13 cellular contexts compared by ENCODE assay signal in genomic region chr2:27799646-27800010, GRCh38. TPM values are rescaled to one million over a fixed set of nuclear protein-coding genes. Genes with fewer than 3 reads are reported as not detected.
A peak's percentile ranks its signal among the peaks of the same experiment; 100 is the strongest.
DNase-seq lines count a peak whose midpoint lies in the region; ATAC-seq and TF ChIP-seq lines count a peak whose summit lies in the region.
"Had no signal": no experiment of that assay in that cellular context is flagged by ENCODE, and none has a peak within 500 bp of the region (broad histone marks: within the 10 kb centered on the region; RNA-seq: fewer than 3 reads in every experiment).

No MANE protein-coding gene starts in this region.

- peak overlapping the region in 8 of 11 experiments; percentile 15 to 71 (median 54); a peak in 15 of 22 replicates for H3K27ac ChIP-seq in BLaER1 treated with 17β-estradiol and CSF1 and Interleukin-3, amounts not matched to agents 10 nM and 100 nM
- peak overlapping the region; percentile 65 to 98; a peak in 3 of 4 replicates for H3K27ac ChIP-seq in SK-N-SH (ENCODE audit: low read depth in 2 of 2, low read length in 1 of 2)
- H3K27ac ChIP-seq in gastrocnemius medialis = peak overlapping the region; percentile 83 to 94 (median 87)
- no peak overlapping the region for H3K27ac ChIP-seq in CD8-positive, alpha-beta T cell (ENCODE audit: low read depth, low read length)

- H3K36me3 Mint-ChIP-seq in CD8-positive, alpha-beta T cell = peaks cover 2% of the 10 kb centered on the region
- no peaks in the 10 kb centered on the region for H3K36me3 Mint-ChIP-seq in activated CD4-positive, alpha-beta T cell treated with anti-CD3 and anti-CD28 coated beads, Interleukin-2, amount 10 ng/mL, durations not matched to agents 7 days and 5 days (ENCODE audit: low read depth)
- H3K36me3 Mint-ChIP-seq: natural killer cell treated with Interleukin-12 subunit alpha and Interleukin-12 subunit beta and Interleukin-15 and Interleukin-18, amount 100 ng/mL, for 72 hours had no signal

- H3K27me3 Mint-ChIP-seq in CD8-positive, alpha-beta T cell (ENCODE audit: low read depth) = no peaks in the 10 kb centered on the region
- H3K27me3 Mint-ChIP-seq in activated CD4-positive, alpha-beta T cell treated with anti-CD3 and anti-CD28 coated beads, Interleukin-2, amount 10 ng/mL, durations not matched to agents 7 days and 5 days = no peaks in the 10 kb centered on the region
- H3K27me3 Mint-ChIP-seq: CD8-positive, alpha-beta memory T cell; natural killer cell treated with Interleukin-12 subunit alpha and Interleukin-12 subunit beta and Interleukin-15 and Interleukin-18, amount 100 ng/mL, for 72 hours had no signal

- no peak overlapping the region for H3K27ac Mint-ChIP-seq in CD8-positive, alpha-beta T cell
- H3K27ac Mint-ChIP-seq in activated CD4-positive, alpha-beta T cell treated with anti-CD3 and anti-CD28 coated beads, Interleukin-2, amount 10 ng/mL, durations not matched to agents 7 days and 5 days = no peak overlapping the region
- H3K27ac Mint-ChIP-seq: natural killer cell treated with Interleukin-12 subunit alpha and Interleukin-12 subunit beta and Interleukin-15 and Interleukin-18, amount 100 ng/mL, for 72 hours had no signal

- WGBS in SK-N-SH (ENCODE audit: low lambda C conversion rate) = 42% methylated on average over 3 of the region's 4 CpGs

- POLR2A ChIA-PET in SK-N-SH (lab: Yijun Ruan, JAX) = no interaction called here
- POLR2A ChIA-PET in CD8-positive, alpha-beta T cell (lab: Charles Lee) = no interaction called here
- POLR2A ChIA-PET in activated CD4-positive, alpha-beta T cell treated with anti-CD3 and anti-CD28 coated beads, Interleukin-2, amount 10 ng/mL, durations not matched to agents 7 days and 5 days (lab: Charles Lee) = no interaction called here

- H3K4me3 ChIP-seq in BLaER1 treated with 17β-estradiol and CSF1 and Interleukin-3, amounts not matched to agents 10 nM and 100 nM = no peak overlapping the region
- H3K4me3 ChIP-seq in SK-N-SH (ENCODE audit: low read depth in 2 of 2, low read length in 1 of 2) = 0 out of 4 replicates have a peak overlapping the region, but pooled peaks of 1 of the 2 experiments have one; percentile 0
- peak overlapping the region; percentile 16 for H3K4me3 ChIP-seq in fibroblast of the aortic adventitia (ENCODE audit: low read depth, low read length)
- H3K4me3 ChIP-seq in gastrocnemius medialis = no peak overlapping the region
- H3K4me3 ChIP-seq in CD8-positive, alpha-beta T cell (ENCODE audit: low read depth, low read length) = no peak overlapping the region

- no peak for TF ChIP-seq RAD21 in SK-N-SH (IDR thresholded peaks at IDR 0.05; ENCODE audit: low read length)

- no peaks in the 10 kb centered on the region for H3K9me3 Mint-ChIP-seq in CD8-positive, alpha-beta T cell
- H3K9me3 Mint-ChIP-seq in activated CD4-positive, alpha-beta T cell treated with anti-CD3 and anti-CD28 coated beads, Interleukin-2, amount 10 ng/mL, durations not matched to agents 7 days and 5 days = no peaks in the 10 kb centered on the region
- H3K9me3 Mint-ChIP-seq: CD8-positive, alpha-beta memory T cell; natural killer cell treated with Interleukin-12 subunit alpha and Interleukin-12 subunit beta and Interleukin-15 and Interleukin-18, amount 100 ng/mL, for 72 hours had no signal

- no peak for TF ChIP-seq EP300 in SK-N-SH (IDR thresholded peaks at IDR 0.05; ENCODE audit: borderline replicate concordance in 1 of 2, low read depth in 1 of 2, low read length in 1 of 2)

- no peak overlapping the region for H2AFZ ChIP-seq in SK-N-SH (ENCODE audit: low read depth)

- H3K79me2 ChIP-seq in SK-N-SH (ENCODE audit: insufficient read depth) = no peaks in the 10 kb centered on the region

- in situ Hi-C loops in gastrocnemius medialis (cut with MboI; ENCODE audit: low sequenced_read_pairs in 4 of 4) = no loop called here

- peaks cover 23 to 98% (median 74%) of the 10 kb centered on the region in 10 experiments for H3K4me1 ChIP-seq in BLaER1 treated with 17β-estradiol and CSF1 and Interleukin-3, amounts not matched to agents 10 nM and 100 nM
- peaks cover 0 to 49% of the 10 kb centered on the region in 2 experiments; a peak in 3 of 4 replicates for H3K4me1 ChIP-seq in SK-N-SH (ENCODE audit: control insufficient read depth in 1 of 2, insufficient read depth in 2 of 2, low read depth in 1 of 2, low read length in 1 of 2)
- H3K4me1 ChIP-seq in gastrocnemius medialis = peaks cover 63 to 79% of the 10 kb centered on the region in 2 donors
- H3K4me1 ChIP-seq in CD8-positive, alpha-beta T cell (ENCODE audit: insufficient read depth, low read length) = no peaks in the 10 kb centered on the region

- H3K9ac ChIP-seq in BLaER1 treated with 17β-estradiol and CSF1 and Interleukin-3, amounts not matched to agents 10 nM and 100 nM = no peak overlapping the region
- H3K9ac ChIP-seq in SK-N-SH = peak overlapping the region; percentile 71

- no peaks in the 10 kb centered on the region for H3K36me3 ChIP-seq in BLaER1 treated with 17β-estradiol and CSF1 and Interleukin-3, amounts not matched to agents 10 nM and 100 nM
- no peaks in the 10 kb centered on the region for H3K36me3 ChIP-seq in SK-N-SH (replicated peaks in 1 of 2; ENCODE audit: control insufficient read depth in 1 of 2, insufficient read depth in 2 of 2, low read length in 1 of 2)
- no peaks in the 10 kb centered on the region for H3K36me3 ChIP-seq in gastrocnemius medialis
- H3K36me3 ChIP-seq in CD8-positive, alpha-beta T cell (ENCODE audit: insufficient read depth, low read length) = no peaks in the 10 kb centered on the region

- TF ChIP-seq POLR2A in gastrocnemius medialis (IDR thresholded peaks at IDR 0.05) = no peak

- no peaks in the 10 kb centered on the region for H4K20me1 ChIP-seq in BLaER1 treated with 17β-estradiol and CSF1 and Interleukin-3, amounts not matched to agents 10 nM and 100 nM
- H4K20me1 ChIP-seq in SK-N-SH (ENCODE audit: insufficient read depth) = no peaks in the 10 kb centered on the region

- no peaks in the 10 kb centered on the region for H3K4me1 Mint-ChIP-seq in CD8-positive, alpha-beta T cell (ENCODE audit: low read depth)
- H3K4me1 Mint-ChIP-seq in activated CD4-positive, alpha-beta T cell treated with anti-CD3 and anti-CD28 coated beads, Interleukin-2, amount 10 ng/mL, durations not matched to agents 7 days and 5 days = no peaks in the 10 kb centered on the region
- H3K4me1 Mint-ChIP-seq: CD8-positive, alpha-beta memory T cell had no signal

- H3K9me2 ChIP-seq in SK-N-SH = no peaks in the 10 kb centered on the region

- H3K27me3 ChIP-seq in BLaER1 treated with 17β-estradiol and CSF1 and Interleukin-3, amounts not matched to agents 10 nM and 100 nM = no peaks in the 10 kb centered on the region
- H3K27me3 ChIP-seq in SK-N-SH (ENCODE audit: insufficient read depth) (no peaks in the 10 kb centered on the region), gastrocnemius medialis (no peaks in the 10 kb centered on the region)
- H3K27me3 ChIP-seq in CD8-positive, alpha-beta T cell (ENCODE audit: insufficient read depth, low read length) = no peaks in the 10 kb centered on the region

- H3K4me3 Mint-ChIP-seq in CD8-positive, alpha-beta T cell = no peak overlapping the region
- H3K4me3 Mint-ChIP-seq in activated CD4-positive, alpha-beta T cell treated with anti-CD3 and anti-CD28 coated beads, Interleukin-2, amount 10 ng/mL, durations not matched to agents 7 days and 5 days = no peak overlapping the region
- H3K4me3 Mint-ChIP-seq: CD8-positive, alpha-beta memory T cell; natural killer cell treated with Interleukin-12 subunit alpha and Interleukin-12 subunit beta and Interleukin-15 and Interleukin-18, amount 100 ng/mL, for 72 hours had no signal

- 0 out of 22 replicates have a peak, but pooled peaks cover 0 to 9% (median 0%) of the 10 kb centered on the region in 11 experiments for H3K9me3 ChIP-seq in BLaER1 treated with 17β-estradiol and CSF1 and Interleukin-3, amounts not matched to agents 10 nM and 100 nM (replicated peaks in 1 of 11)
- H3K9me3 ChIP-seq in SK-N-SH (no peaks in the 10 kb centered on the region), gastrocnemius medialis (no peaks in the 10 kb centered on the region)
- H3K9me3 ChIP-seq in CD8-positive, alpha-beta T cell (ENCODE audit: low read length) = no peaks in the 10 kb centered on the region

- DNase-seq in SK-N-SH = no peak
- no peak for DNase-seq in fibroblast of the aortic adventitia (ENCODE audit: low read depth)
- no peak for DNase-seq in gastrocnemius medialis
- DNase-seq in CD8-positive, alpha-beta T cell = no peak
- no peak for DNase-seq in activated CD4-positive, alpha-beta T cell treated with anti-CD3 and anti-CD28 coated beads, Interleukin-2, amount 10 ng/mL, durations not matched to agents 7 days and 5 days
- no peak for DNase-seq in iPS-NIHi11 (ENCODE audit: low spot score)
- DNase-seq: activated T-cell treated with anti-CD3 and anti-CD28 coated beads, Interleukin-2, amount 50 U/mL, for 1 hour; CD8-positive, alpha-beta memory T cell; NCI-H1417; stimulated activated CD4-positive, alpha-beta T cell treated with anti-CD3 and anti-CD28 coated beads, Interleukin-4, amount 100 ng/mL, for 1 hour had no signal

- intact Hi-C loops in gastrocnemius medialis (cut with DNase I; ENCODE audit: low total_unique reads) = loop anchor here (5.0 kb wide), 1 partner anchor 598 kb away; no protein-coding TSS in a partner anchor
- intact Hi-C loops in CD8-positive, alpha-beta T cell (cut with DNase I, micrococcal nuclease) = no loop called here

- ATAC-seq in gastrocnemius medialis = no peak
- ATAC-seq in CD8-positive, alpha-beta T cell = no peak
- no peak for ATAC-seq in GM19324 (IDR thresholded peaks at IDR 0.05; ENCODE audit: low FRiP score, unreplicated experiment)
- ATAC-seq: natural killer cell treated with Interleukin-12 subunit alpha and Interleukin-12 subunit beta and Interleukin-15 and Interleukin-18, amount 100 ng/mL, for 72 hours had no signal

- CTCF ChIA-PET in SK-N-SH (lab: Yijun Ruan, JAX) = interaction anchor here (0.9 to 1.8 kb wide), 2 partner anchors 8 to 96 kb away, joined by 3 to 7 read pairs; no protein-coding TSS in a partner anchor
- CTCF ChIA-PET in CD8-positive, alpha-beta T cell (lab: Charles Lee) = no interaction called here
- CTCF ChIA-PET in activated CD4-positive, alpha-beta T cell treated with anti-CD3 and anti-CD28 coated beads, Interleukin-2, amount 10 ng/mL, durations not matched to agents 7 days and 5 days (lab: Charles Lee) = interaction anchor here (0.6 to 1.6 kb wide), 2 partner anchors 7 to 264 kb away, joined by 3 to 4 read pairs; no protein-coding TSS in a partner anchor

- H3F3A ChIP-seq in SK-N-SH (replicated peaks; ENCODE audit: insufficient read depth) = peaks cover 28% of the 10 kb centered on the region

- peak overlapping the region in 7 of 11 experiments; percentile 29 to 88 (median 69); a peak in 14 of 22 replicates for H3K4me2 ChIP-seq in BLaER1 treated with 17β-estradiol and CSF1 and Interleukin-3, amounts not matched to agents 10 nM and 100 nM
- H3K4me2 ChIP-seq in SK-N-SH = peak overlapping the region; percentile 53

- peak; percentile 16 for TF ChIP-seq CTCF in SK-N-SH (IDR thresholded peaks at IDR 0.05)
- peak; percentile 27 for TF ChIP-seq CTCF in fibroblast of the aortic adventitia (IDR thresholded peaks at IDR 0.05; ENCODE audit: insufficient read depth, low read length)
- no peak for TF ChIP-seq CTCF in gastrocnemius medialis (IDR thresholded peaks at IDR 0.05 in 4 of 5, conservative IDR thresholded peaks at IDR 0.05 in 1 of 5)
- no peak for TF ChIP-seq CTCF in CD8-positive, alpha-beta T cell (IDR thresholded peaks at IDR 0.05)

RNA-seq across cellular contexts. Expression of gene MRPL33, which starts 28.1 kb away (rescaled TPM):
- polyA plus RNA-seq in SK-N-SH (2012; rRNA removed) = 132 and 153 TPM in 2 replicates
- polyA plus RNA-seq in SK-N-SH (2012; cell fraction: cytosol; rRNA removed) = 243 and 426 TPM in 2 replicates
- 22.4 and 51.9 TPM in 2 replicates for polyA plus RNA-seq in SK-N-SH (2012; cell fraction: nucleus; rRNA removed)
- total RNA-seq in fibroblast of the aortic adventitia (ENCODE audit: low replicate concordance) (100 and 109 TPM in 2 replicates), gastrocnemius medialis (100 to 1,000 TPM; 231 to 500 (median 388) TPM)
- total RNA-seq in CD8-positive, alpha-beta T cell = 10 to 100 TPM; 35.8 to 39.0 TPM
- total RNA-seq in activated CD4-positive, alpha-beta T cell treated with anti-CD3 and anti-CD28 coated beads, Interleukin-2, amount 10 ng/mL, durations not matched to agents 7 days and 5 days = 10 to 100 TPM; 43.5 to 49.7 TPM

Comparison
In these comparisons a context has a peak if more than half of its experiments do, and no peak if none do; other contexts are left out.
1. CTCF ChIP-seq: peak in SK-N-SH (single experiment) and fibroblast of the aortic adventitia (single experiment); none in gastrocnemius medialis (0 of 5) and CD8-positive, alpha-beta T cell (single experiment).